In the genomic region with DNA sequence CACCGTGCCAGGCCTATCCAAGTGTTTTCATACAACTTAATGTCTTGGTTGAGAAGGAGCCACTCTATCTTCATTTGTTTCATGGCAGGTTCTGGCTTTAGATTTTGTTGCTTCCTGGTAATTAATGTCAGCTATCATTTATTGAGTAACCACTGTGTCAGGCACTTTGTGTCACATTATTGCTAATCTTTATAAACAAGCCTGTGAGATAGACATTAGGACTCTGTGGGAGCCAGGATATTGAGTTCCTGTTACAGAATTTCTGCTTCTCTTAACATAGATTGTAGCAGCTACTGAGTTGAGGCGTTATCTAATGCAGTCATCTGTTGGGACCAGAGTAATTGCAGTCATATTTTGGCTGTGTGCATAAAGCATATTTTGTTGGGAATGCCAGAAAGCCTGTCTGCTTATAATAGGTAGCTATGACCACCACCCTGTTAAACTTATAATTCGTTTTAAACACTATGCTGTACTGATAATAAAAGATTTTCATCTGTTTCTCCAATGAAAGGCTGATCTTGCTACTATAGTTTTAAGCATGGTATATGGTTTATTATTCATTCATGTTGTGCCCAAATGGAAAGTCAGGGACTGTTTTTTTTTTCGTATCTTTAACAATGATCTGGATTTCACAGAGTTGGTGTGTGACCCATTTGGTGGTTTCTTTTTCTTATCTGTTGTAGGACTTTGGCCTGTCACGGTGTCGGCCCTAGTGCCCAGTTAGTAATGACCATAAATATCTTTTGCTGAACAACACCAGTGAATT, we compare ENCODE assay signal across 1 cellular context.
TF ChIP-seq lines count a peak whose summit lies in the region.

No MANE protein-coding gene starts in this region.

TF ChIP-seq in endothelial cell of umbilical vein, 7 proteins besides CTCF, POLR2A, EP300 and RAD21 (continued from another document):
- TF ChIP-seq MYC (IDR thresholded peaks at IDR 0.05; ENCODE audit: low read depth, low read length) (no peak), EZH2 (IDR thresholded peaks at IDR 0.05; ENCODE audit: borderline replicate concordance, low read depth, low read length, severe bottlenecking) (no peak)
